In genomic region chr4:40475609-40476008, GRCh38 we compare ENCODE assay signal across 16 cellular contexts.
A peak's percentile ranks its signal among the peaks of the same experiment; 100 is the strongest.
DNase-seq lines count a peak whose midpoint lies in the region; ATAC-seq and TF ChIP-seq lines count a peak whose summit lies in the region.
"Had no signal": no experiment of that assay in that cellular context is flagged by ENCODE, and none has a peak within 500 bp of the region (broad histone marks: within the 10 kb centered on the region; RNA-seq: fewer than 3 reads in every experiment).

No MANE protein-coding gene starts in this region.

- no peak for TF ChIP-seq CTCF in stomach (IDR thresholded peaks at IDR 0.05)

- DNase-seq in NCI-H1436 (lab: John Stamatoyannopoulos, UW) = peak; percentile 25
- no peak for DNase-seq in NCI-H1436 treated with DMSO at 0.1 percent for 48 hours (lab: John Stamatoyannopoulos, UW)
- peak; percentile 34 to 70 for DNase-seq in NCI-H526 (lab: John Stamatoyannopoulos, UW)
- peak; percentile 15 for DNase-seq in glomerular visceral epithelial cell (ENCODE audit: extremely low spot score)
- DNase-seq in stomach = no peak
- DNase-seq in GOT3 (lab: John Stamatoyannopoulos, UW) = no peak
- DNase-seq in HAP-1 (ENCODE audit: low spot score in 2 of 2) = no peak
- DNase-seq: activated CD4-positive, CD25-positive, alpha-beta regulatory T cell treated with anti-CD3 and anti-CD28 coated beads, Interleukin-2, amount 50 U/mL, for 72 hours; activated T-cell treated with anti-CD3 and anti-CD28 coated beads, Interleukin-2, amount 50 U/mL, for 72 hours; dermis blood vessel endothelial cell; DMS 273 treated with DMSO at 0.1 percent for 48 hours; trophoblast cell had no signal

- H3K27ac ChIP-seq in stomach = peak overlapping the region; percentile 10 to 75 (median 70)
- H3K27ac ChIP-seq: KMS-11, SJSA1 had no signal

- H3K4me1 ChIP-seq in stomach = peaks cover 19 to 82% (median 32%) of the 10 kb centered on the region in 4 donors
- no peaks in the 10 kb centered on the region for H3K4me1 ChIP-seq in HAP-1
- H3K4me1 ChIP-seq: SJSA1 had no signal

- peaks cover 0 to 3% (median 0%) of the 10 kb centered on the region in 4 donors for H3K36me3 ChIP-seq in stomach
- no peaks in the 10 kb centered on the region for H3K36me3 ChIP-seq in HAP-1 (replicated peaks)
- H3K36me3 ChIP-seq: SJSA1 had no signal

- TF ChIP-seq EP300 in stomach (IDR thresholded peaks at IDR 0.05) = no peak

- H3K9me3 ChIP-seq in stomach (no peaks in the 10 kb centered on the region), HAP-1 (no peaks in the 10 kb centered on the region)
- H3K9me3 ChIP-seq: SJSA1 had no signal

- no peak for ATAC-seq in GM19397 (IDR thresholded peaks at IDR 0.05; ENCODE audit: unreplicated experiment)
- ATAC-seq: activated T-cell treated with anti-CD3 and anti-CD28 coated beads, Interleukin-2, amount 50 U/mL, for 72 hours; natural killer cell treated with Interleukin-12 subunit alpha and Interleukin-12 subunit beta and Interleukin-15 and Interleukin-18, amount 100 ng/mL, for 72 hours had no signal

- no peaks in the 10 kb centered on the region for H3K27me3 ChIP-seq in stomach
- no peaks in the 10 kb centered on the region for H3K27me3 ChIP-seq in HAP-1 (ENCODE audit: low read depth)
- H3K27me3 ChIP-seq: SJSA1 had no signal

- no peak for TF ChIP-seq POLR2A in stomach (IDR thresholded peaks at IDR 0.05)

- no peak overlapping the region for H3K4me3 ChIP-seq in stomach
- H3K4me3 ChIP-seq in HAP-1 = no peak overlapping the region
- H3K4me3 ChIP-seq: SJSA1 had no signal

- intact Hi-C loops in stomach (cut with DNase I; ENCODE audit: low total_unique reads) = no loop called here

- WGBS in stomach, 5 donors = 32 to 48% (median 38%) methylated on average over 4 of the region's 4 CpGs

- in situ Hi-C loops in HAP-1 (cut with MboI; ENCODE audit: low sequenced_read_pairs) = no loop called here

Comparison
In these comparisons a context has a peak if more than half of its experiments do, and no peak if none do; other contexts are left out.
1. DNase-seq: peak in NCI-H1436 (single experiment), NCI-H526 (2 of 2) and glomerular visceral epithelial cell (single experiment); none in NCI-H1436 treated with DMSO at 0.1 percent for 48 hours (single experiment), stomach (single experiment), GOT3 (single experiment) and HAP-1 (0 of 2).